ENCODE assay signal across 8 cellular contexts in the genomic region with DNA sequence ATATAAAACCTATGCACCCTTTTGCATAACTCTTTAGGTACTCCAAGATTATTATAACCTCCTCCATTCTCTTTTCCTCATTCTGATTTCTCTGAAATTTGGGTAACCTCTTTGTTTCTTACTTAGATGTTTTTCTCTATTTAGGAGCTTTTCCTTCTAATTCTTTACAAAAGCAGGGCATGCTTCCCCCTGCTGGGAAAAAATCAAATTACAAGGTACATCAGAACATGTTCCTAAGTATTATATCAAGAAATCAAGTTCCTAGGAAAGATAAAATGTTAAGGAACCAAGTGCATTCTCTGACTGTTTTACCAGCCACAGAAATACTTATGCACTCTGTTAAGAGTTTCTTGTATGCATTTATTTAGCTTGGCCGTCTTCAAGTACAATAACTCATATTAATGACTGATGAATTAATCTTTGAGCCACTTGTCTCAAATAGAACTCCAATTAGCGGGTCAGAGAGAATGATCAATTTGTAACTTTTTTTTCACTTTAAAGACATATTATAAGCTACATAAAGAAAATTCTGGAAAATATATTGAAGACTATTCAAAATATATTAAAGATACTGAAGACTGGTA. TPM values are rescaled to one million over a fixed set of nuclear protein-coding genes. Genes with fewer than 3 reads are reported as not detected.
DNase-seq lines count a peak whose midpoint lies in the region; ATAC-seq and TF ChIP-seq lines count a peak whose summit lies in the region.

No MANE protein-coding gene starts in this region.

- H3K36me3 Mint-ChIP-seq in stimulated activated effector memory CD8-positive, alpha-beta T cell treated with anti-CD3 and anti-CD28 coated beads, Interleukin-12 subunit alpha, Interleukin-12 subunit beta, amount 100 ng/mL, for 72 hours: no peaks in the 10 kb centered on the region

- H3K4me2 ChIP-seq in OCI-LY3 (ENCODE audit: low read length) (no peak overlapping the region), fibroblast of lung (ENCODE audit: extremely low read depth, insufficient read depth, low read length) (no peak overlapping the region)

- H3K4me3 Mint-ChIP-seq in stimulated activated naive CD8-positive, alpha-beta T cell treated with anti-CD3 and anti-CD28 coated beads, Interleukin-15, amount 100 ng/mL, for 72 hours: no peak overlapping the region
- H3K4me3 Mint-ChIP-seq in stimulated activated effector memory CD8-positive, alpha-beta T cell treated with anti-CD3 and anti-CD28 coated beads, Interleukin-12 subunit alpha, Interleukin-12 subunit beta, amount 100 ng/mL, for 72 hours: no peak overlapping the region

- H3K9ac ChIP-seq in OCI-LY3 (ENCODE audit: low read length) (no peak overlapping the region), fibroblast of lung (ENCODE audit: insufficient read depth, low read length) (no peak overlapping the region)

- H3K4me3 ChIP-seq in OCI-LY3 (ENCODE audit: low read length) (no peak overlapping the region), fibroblast of lung (replicated peaks in 1 of 4; ENCODE audit: control extremely low read depth in 1 of 4, insufficient read depth in 1 of 4, low read depth in 3 of 4, low read length in 4 of 4) (no peak overlapping the region), retinal pigment epithelial cell (ENCODE audit: low read length) (no peak overlapping the region)

- no peak for ATAC-seq in HG03039 (IDR thresholded peaks at IDR 0.05; ENCODE audit: unreplicated experiment)
- ATAC-seq in stimulated activated naive CD8-positive, alpha-beta T cell treated with anti-CD3 and anti-CD28 coated beads, Interleukin-15, amount 100 ng/mL, for 72 hours: no peak
- ATAC-seq in stimulated activated effector memory CD8-positive, alpha-beta T cell treated with anti-CD3 and anti-CD28 coated beads, Interleukin-12 subunit alpha, Interleukin-12 subunit beta, amount 100 ng/mL, for 72 hours: no peak

- no peaks in the 10 kb centered on the region for H3K27me3 ChIP-seq in OCI-LY3 (ENCODE audit: low read depth, low read length)
- H3K27me3 ChIP-seq in fibroblast of lung (ENCODE audit: control insufficient read depth, insufficient read depth, low read length): no peaks in the 10 kb centered on the region

- DNase-seq in SHP77 (lab: John Stamatoyannopoulos, UW) (peak; percentile 42 to 45), SHP77 treated with DMSO at 0.1 percent for 48 hours (lab: John Stamatoyannopoulos, UW) (no peak), fibroblast of lung (ENCODE audit: low read depth in 2 of 2) (peak; percentile 0 to 1), retinal pigment epithelial cell (ENCODE audit: low read depth) (no peak)
- no peak for DNase-seq in stimulated activated naive CD8-positive, alpha-beta T cell treated with anti-CD3 and anti-CD28 coated beads, Interleukin-15, amount 100 ng/mL, for 72 hours
- DNase-seq in stimulated activated effector memory CD8-positive, alpha-beta T cell treated with anti-CD3 and anti-CD28 coated beads, Interleukin-12 subunit alpha, Interleukin-12 subunit beta, amount 100 ng/mL, for 72 hours (ENCODE audit: low spot score in 2 of 2): no peak

- H4K20me1 ChIP-seq in OCI-LY3 (ENCODE audit: insufficient read depth, low read length) (no peaks in the 10 kb centered on the region), fibroblast of lung (ENCODE audit: control insufficient read depth, extremely low read depth, insufficient read depth, low read length) (no peaks in the 10 kb centered on the region)

- H2AFZ ChIP-seq in OCI-LY3 (ENCODE audit: low read depth, low read length): no peak overlapping the region
- no peak overlapping the region for H2AFZ ChIP-seq in fibroblast of lung (ENCODE audit: low read length)

- H3K4me1 ChIP-seq in OCI-LY3 (ENCODE audit: low read length): no peaks in the 10 kb centered on the region
- H3K4me1 ChIP-seq in fibroblast of lung (ENCODE audit: control insufficient read depth, extremely low read depth, insufficient read depth, low read length): no peaks in the 10 kb centered on the region

- H3K9me3 ChIP-seq in OCI-LY3 (ENCODE audit: insufficient read depth, low read length) (no peaks in the 10 kb centered on the region), fibroblast of lung (ENCODE audit: control insufficient read depth, insufficient read depth, low read depth, low read length) (no peaks in the 10 kb centered on the region)

- H3K36me3 ChIP-seq in OCI-LY3 (replicated peaks; ENCODE audit: low read depth, low read length): no peaks in the 10 kb centered on the region
- no peaks in the 10 kb centered on the region for H3K36me3 ChIP-seq in fibroblast of lung (ENCODE audit: control insufficient read depth, insufficient read depth, low read length)

- H3K9me3 Mint-ChIP-seq in stimulated activated naive CD8-positive, alpha-beta T cell treated with anti-CD3 and anti-CD28 coated beads, Interleukin-15, amount 100 ng/mL, for 72 hours: no peaks in the 10 kb centered on the region
- peaks cover 6% of the 10 kb centered on the region for H3K9me3 Mint-ChIP-seq in stimulated activated effector memory CD8-positive, alpha-beta T cell treated with anti-CD3 and anti-CD28 coated beads, Interleukin-12 subunit alpha, Interleukin-12 subunit beta, amount 100 ng/mL, for 72 hours

- H3K27ac ChIP-seq in OCI-LY3 (ENCODE audit: low read length): no peak overlapping the region
- H3K27ac ChIP-seq in fibroblast of lung (ENCODE audit: insufficient read depth, low read length): no peak overlapping the region

- H3K4me1 Mint-ChIP-seq in stimulated activated naive CD8-positive, alpha-beta T cell treated with anti-CD3 and anti-CD28 coated beads, Interleukin-15, amount 100 ng/mL, for 72 hours: no peaks in the 10 kb centered on the region
- H3K4me1 Mint-ChIP-seq in stimulated activated effector memory CD8-positive, alpha-beta T cell treated with anti-CD3 and anti-CD28 coated beads, Interleukin-12 subunit alpha, Interleukin-12 subunit beta, amount 100 ng/mL, for 72 hours: no peaks in the 10 kb centered on the region

- H3K27ac Mint-ChIP-seq in stimulated activated naive CD8-positive, alpha-beta T cell treated with anti-CD3 and anti-CD28 coated beads, Interleukin-15, amount 100 ng/mL, for 72 hours: no peak overlapping the region
- H3K27ac Mint-ChIP-seq in stimulated activated effector memory CD8-positive, alpha-beta T cell treated with anti-CD3 and anti-CD28 coated beads, Interleukin-12 subunit alpha, Interleukin-12 subunit beta, amount 100 ng/mL, for 72 hours: no peak overlapping the region

- peaks cover 17% of the 10 kb centered on the region for H3K27me3 Mint-ChIP-seq in stimulated activated naive CD8-positive, alpha-beta T cell treated with anti-CD3 and anti-CD28 coated beads, Interleukin-15, amount 100 ng/mL, for 72 hours

- H3K79me2 ChIP-seq in OCI-LY3 (ENCODE audit: low read length) (no peaks in the 10 kb centered on the region), fibroblast of lung (ENCODE audit: control insufficient read depth, insufficient read depth, low read length) (no peaks in the 10 kb centered on the region)

- peak; percentile 85 for TF ChIP-seq CTCF in OCI-LY3 (IDR thresholded peaks at IDR 0.05; ENCODE audit: low read depth, low read length)
- peak in 1 of 2 donors; percentile 35 for TF ChIP-seq CTCF in fibroblast of lung (conservative IDR thresholded peaks at IDR 0.05 in 1 of 2, IDR thresholded peaks at IDR 0.05 in 1 of 2; ENCODE audit: low read depth in 1 of 2, low read length in 2 of 2)
- TF ChIP-seq CTCF in retinal pigment epithelial cell (conservative IDR thresholded peaks at IDR 0.05; ENCODE audit: low read depth, low read length): peak; percentile 59

RNA-seq across cellular contexts. Expression of gene KHDRBS2, which starts 2.1 kb away (rescaled TPM):
- not detected in 2 replicates for total RNA-seq in fibroblast of lung
- not detected in 2 replicates for polyA plus RNA-seq in fibroblast of lung
- polyA plus RNA-seq in fibroblast of lung (2012): not detected in 2 replicates
- not detected in 2 replicates for polyA minus RNA-seq in fibroblast of lung (ENCODE audit: low replicate concordance)

Comparison
In these comparisons a context has a peak if more than half of its experiments do, and no peak if none do; other contexts are left out.
1. DNase-seq: peak in SHP77 (2 of 2) and fibroblast of lung (2 of 2); none in SHP77 treated with DMSO at 0.1 percent for 48 hours (single experiment), retinal pigment epithelial cell (single experiment), stimulated activated naive CD8-positive, alpha-beta T cell treated with anti-CD3 and anti-CD28 coated beads, Interleukin-15, amount 100 ng/mL, for 72 hours (0 of 2) and stimulated activated effector memory CD8-positive, alpha-beta T cell treated with anti-CD3 and anti-CD28 coated beads, Interleukin-12 subunit alpha, Interleukin-12 subunit beta, amount 100 ng/mL, for 72 hours (0 of 2).